1 cellular context compared by ENCODE assay signal in genomic region chr19:48558018-48558684, GRCh38.
TF ChIP-seq lines count a peak whose summit lies in the region.

No MANE protein-coding gene starts in this region.

TF ChIP-seq in K562, 482 proteins besides CTCF, POLR2A, EP300 and RAD21 (continued from another document):
- TF ChIP-seq SFPQ (IDR thresholded peaks at IDR 0.05; ENCODE audit: low read depth, low read length) (no peak), CHD4 (IDR thresholded peaks at IDR 0.05; ENCODE audit: insufficient read depth, insufficient replicate concordance, low read depth, low read length, poor library complexity, severe bottlenecking) (peak; percentile 70), ZNF431 (CRISPR knock-in tag; IDR thresholded peaks at IDR 0.05) (no peak), BRF2 (IDR thresholded peaks at IDR 0.05; ENCODE audit: borderline replicate concordance, insufficient read depth, insufficient read length) (no peak), ATF7 (IDR thresholded peaks at IDR 0.05) (0 out of 2 replicates have a peak, but pooled peaks have one; percentile 12), KAT8 (IDR thresholded peaks at IDR 0.05; ENCODE audit: low read depth) (no peak), ZKSCAN8 (CRISPR knock-in tag; IDR thresholded peaks at IDR 0.05) (no peak), ZNF143 (CRISPR knock-in tag; IDR thresholded peaks at IDR 0.05) (no peak), MAX (CRISPR knock-in tag; IDR thresholded peaks at IDR 0.05) (no peak), CEBPB (tag; IDR thresholded peaks at IDR 0.05) (no peak), ATF4 (CRISPR knock-in tag; IDR thresholded peaks at IDR 0.05) (no peak), ZNF134 (CRISPR knock-in tag; conservative IDR thresholded peaks at IDR 0.05) (no peak), PRPF4 (IDR thresholded peaks at IDR 0.05; ENCODE audit: insufficient read depth, low read depth, low read length, poor library complexity, severe bottlenecking) (no peak), RB1 (IDR thresholded peaks at IDR 0.05; ENCODE audit: low read depth) (no peak), PPARD (CRISPR knock-in tag; IDR thresholded peaks at IDR 0.05) (no peak), COPS2 (conservative IDR thresholded peaks at IDR 0.05) (no peak), ZBTB1 (CRISPR knock-in tag; IDR thresholded peaks at IDR 0.05; ENCODE audit: borderline replicate concordance, low read depth) (no peak), HCFC1 (IDR thresholded peaks at IDR 0.05; ENCODE audit: low read depth, low read length) (no peak), CCAR2 (IDR thresholded peaks at IDR 0.05; ENCODE audit: low read depth, low read length) (no peak), SMAD4 (CRISPR knock-in tag; conservative IDR thresholded peaks at IDR 0.05) (0 out of 2 replicates have a peak, but pooled peaks have one; percentile 36), ZNF778 (CRISPR knock-in tag; IDR thresholded peaks at IDR 0.05) (no peak), SRSF1 (IDR thresholded peaks at IDR 0.05; ENCODE audit: low read depth, low read length) (no peak), MAFG (tag; conservative IDR thresholded peaks at IDR 0.05) (no peak), E2F5 (CRISPR knock-in tag; IDR thresholded peaks at IDR 0.05) (no peak), ADNP (tag; IDR thresholded peaks at IDR 0.05) (peak; percentile 94), ZNF12 (CRISPR knock-in tag; IDR thresholded peaks at IDR 0.05) (no peak), TBP (optimal IDR thresholded peaks at IDR 0.05; ENCODE audit: low read depth, low read length) (no peak), ZNF165 (CRISPR knock-in tag; IDR thresholded peaks at IDR 0.05; ENCODE audit: borderline replicate concordance) (no peak), RBFOX2 (IDR thresholded peaks at IDR 0.05; ENCODE audit: low read depth, low read length) (peak; percentile 37), CBX2 (IDR thresholded peaks at IDR 0.05; ENCODE audit: insufficient read depth, low read length, poor library complexity, severe bottlenecking) (no peak), FOXA3 (CRISPR knock-in tag; conservative IDR thresholded peaks at IDR 0.05 in 1 of 2, IDR thresholded peaks at IDR 0.05 in 1 of 2) (no peak), UBTF (IDR thresholded peaks at IDR 0.05; ENCODE audit: borderline replicate concordance in 1 of 2, low read depth in 2 of 2, low read length in 2 of 2) (no peak), SAFB (IDR thresholded peaks at IDR 0.05; ENCODE audit: borderline replicate concordance, low read depth, low read length) (no peak), USF2 (CRISPR knock-in tag; IDR thresholded peaks at IDR 0.05) (no peak), E2F4 (CRISPR knock-in tag; IDR thresholded peaks at IDR 0.05; ENCODE audit: low read depth) (no peak), RUNX1 (IDR thresholded peaks at IDR 0.05; ENCODE audit: low read depth) (no peak), RBM25 (IDR thresholded peaks at IDR 0.05; ENCODE audit: low read depth, low read length, severe bottlenecking) (peak; percentile 83), MEF2D (tag; conservative IDR thresholded peaks at IDR 0.05; ENCODE audit: low read depth) (no peak), TCF15 (CRISPR knock-in tag; IDR thresholded peaks at IDR 0.05) (no peak), ESRRA (IDR thresholded peaks at IDR 0.05; ENCODE audit: borderline replicate concordance, low read depth) (peak; percentile 29; the same call in 1 of the 2 replicates), ZNF253 (CRISPR knock-in tag; conservative IDR thresholded peaks at IDR 0.05) (no peak), ZKSCAN1 (IDR thresholded peaks at IDR 0.05; ENCODE audit: low read depth, low read length) (no peak), TAF9B (IDR thresholded peaks at IDR 0.05; ENCODE audit: partially characterized antibody) (no peak), POLR2G (IDR thresholded peaks at IDR 0.05; ENCODE audit: low read depth, low read length) (peak; percentile 55; the same call in 1 of the 2 replicates), CREM (IDR thresholded peaks at IDR 0.05; ENCODE audit: low read depth) (no peak), BCOR (IDR thresholded peaks at IDR 0.05) (peak; percentile 99), ZC3H4 (CRISPR knock-in tag; IDR thresholded peaks at IDR 0.05; ENCODE audit: borderline replicate concordance) (no peak), CAMTA2 (CRISPR knock-in tag; conservative IDR thresholded peaks at IDR 0.05) (no peak), PHB (CRISPR knock-in tag; IDR thresholded peaks at IDR 0.05) (no peak), SAFB2 (IDR thresholded peaks at IDR 0.05; ENCODE audit: borderline replicate concordance, low read depth, low read length, severe bottlenecking) (no peak), ZFX (CRISPR knock-in tag; IDR thresholded peaks at IDR 0.05) (no peak), MAFK (IDR thresholded peaks at IDR 0.05; ENCODE audit: low read length) (no peak)
- TF ChIP-seq, protein P1, sequence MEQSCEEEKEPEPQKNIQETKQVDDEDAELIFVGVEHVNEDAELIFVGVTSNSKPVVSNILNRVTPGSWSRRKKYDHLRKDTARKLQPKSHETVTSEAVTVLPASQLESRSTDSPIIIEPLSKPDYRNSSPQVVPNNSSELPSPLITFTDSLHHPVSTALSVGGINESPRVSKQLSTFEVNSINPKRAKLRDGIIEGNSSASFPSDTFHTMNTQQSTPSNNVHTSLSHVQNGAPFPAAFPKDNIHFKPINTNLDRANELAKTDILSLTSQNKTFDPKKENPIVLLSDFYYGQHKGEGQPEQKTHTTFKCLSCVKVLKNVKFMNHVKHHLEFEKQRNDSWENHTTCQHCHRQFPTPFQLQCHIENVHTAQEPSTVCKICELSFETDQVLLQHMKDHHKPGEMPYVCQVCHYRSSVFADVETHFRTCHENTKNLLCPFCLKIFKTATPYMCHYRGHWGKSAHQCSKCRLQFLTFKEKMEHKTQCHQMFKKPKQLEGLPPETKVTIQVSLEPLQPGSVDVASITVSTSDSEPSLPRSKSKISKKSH (CRISPR knock-in tag; IDR thresholded peaks at IDR 0.05), result no peak
- TF ChIP-seq, protein P2, sequence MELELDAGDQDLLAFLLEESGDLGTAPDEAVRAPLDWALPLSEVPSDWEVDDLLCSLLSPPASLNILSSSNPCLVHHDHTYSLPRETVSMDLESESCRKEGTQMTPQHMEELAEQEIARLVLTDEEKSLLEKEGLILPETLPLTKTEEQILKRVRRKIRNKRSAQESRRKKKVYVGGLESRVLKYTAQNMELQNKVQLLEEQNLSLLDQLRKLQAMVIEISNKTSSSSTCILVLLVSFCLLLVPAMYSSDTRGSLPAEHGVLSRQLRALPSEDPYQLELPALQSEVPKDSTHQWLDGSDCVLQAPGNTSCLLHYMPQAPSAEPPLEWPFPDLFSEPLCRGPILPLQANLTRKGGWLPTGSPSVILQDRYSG (tag; conservative IDR thresholded peaks at IDR 0.05; ENCODE audit: low read depth), result no peak
- TF ChIP-seq, protein P3, sequence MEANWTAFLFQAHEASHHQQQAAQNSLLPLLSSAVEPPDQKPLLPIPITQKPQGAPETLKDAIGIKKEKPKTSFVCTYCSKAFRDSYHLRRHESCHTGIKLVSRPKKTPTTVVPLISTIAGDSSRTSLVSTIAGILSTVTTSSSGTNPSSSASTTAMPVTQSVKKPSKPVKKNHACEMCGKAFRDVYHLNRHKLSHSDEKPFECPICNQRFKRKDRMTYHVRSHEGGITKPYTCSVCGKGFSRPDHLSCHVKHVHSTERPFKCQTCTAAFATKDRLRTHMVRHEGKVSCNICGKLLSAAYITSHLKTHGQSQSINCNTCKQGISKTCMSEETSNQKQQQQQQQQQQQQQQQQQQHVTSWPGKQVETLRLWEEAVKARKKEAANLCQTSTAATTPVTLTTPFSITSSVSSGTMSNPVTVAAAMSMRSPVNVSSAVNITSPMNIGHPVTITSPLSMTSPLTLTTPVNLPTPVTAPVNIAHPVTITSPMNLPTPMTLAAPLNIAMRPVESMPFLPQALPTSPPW (CRISPR knock-in tag; IDR thresholded peaks at IDR 0.05), result 0 out of 2 replicates have a peak, but pooled peaks have one; percentile 24
